8 cellular contexts compared by ENCODE assay signal in genomic region chr15:49155834-49156627, GRCh38. TPM values are rescaled to one million over a fixed set of nuclear protein-coding genes. Genes with fewer than 3 reads are reported as not detected.
DNase-seq lines count a peak whose midpoint lies in the region; ATAC-seq and TF ChIP-seq lines count a peak whose summit lies in the region.

No MANE protein-coding gene starts in this region.

- H3K9me3 Mint-ChIP-seq in CD8-positive, alpha-beta T cell, result no peaks in the 10 kb centered on the region
- no peaks in the 10 kb centered on the region for H3K9me3 Mint-ChIP-seq in neural crest cell

- DNase-seq in CD8-positive, alpha-beta T cell, result no peak
- DNase-seq in SK-N-MC (ENCODE audit: low read depth, low spot score) (no peak), epithelial cell of esophagus (ENCODE audit: low read depth) (peak; percentile 17), neural crest cell (ENCODE audit: low read depth, low spot score) (no peak), T1000 (lab: John Stamatoyannopoulos, UW) (no peak), superior temporal gyrus (ENCODE audit: extremely low spot score) (no peak)
- no peak for DNase-seq in effector CD4-positive, alpha-beta T cell

- peak overlapping the region; percentile 99 for H3K4me3 Mint-ChIP-seq in CD8-positive, alpha-beta T cell
- peak overlapping the region; percentile 99 for H3K4me3 Mint-ChIP-seq in neural crest cell

- no peaks in the 10 kb centered on the region for H3K27me3 ChIP-seq in CD8-positive, alpha-beta T cell (ENCODE audit: insufficient read depth, low read length)

- no peaks in the 10 kb centered on the region for H3K27me3 Mint-ChIP-seq in CD8-positive, alpha-beta T cell (ENCODE audit: low read depth)
- H3K27me3 Mint-ChIP-seq in neural crest cell (ENCODE audit: low read depth), result no peaks in the 10 kb centered on the region

- intact Hi-C loops in CD8-positive, alpha-beta T cell (cut with DNase I, micrococcal nuclease), result loop anchor here (1.0 to 10.0 kb wide), 13 partner anchors 14 to 1752 kb away; partner anchors contain the start of genes AP4E1 (in 2 of the 2), CEP152 (in 2 of the 2), EID1 (in 2 of the 2) and GALK2 (in 2 of the 2)

- peak overlapping the region; percentile 68 for H3K9ac ChIP-seq in SK-N-MC (ENCODE audit: insufficient read length)

- H3K36me3 Mint-ChIP-seq in CD8-positive, alpha-beta T cell, result peaks cover 10% of the 10 kb centered on the region
- no peaks in the 10 kb centered on the region for H3K36me3 Mint-ChIP-seq in neural crest cell (ENCODE audit: low read depth)

- peak overlapping the region; percentile 98 for H3K27ac Mint-ChIP-seq in CD8-positive, alpha-beta T cell
- H3K27ac Mint-ChIP-seq in neural crest cell (ENCODE audit: unreplicated experiment), result peak overlapping the region; percentile 93

- POLR2A ChIA-PET in CD8-positive, alpha-beta T cell (lab: Charles Lee), result interaction anchor here (0.7 to 2.9 kb wide), 12 partner anchors 12 to 1198 kb away, joined by 3 to 27 read pairs (median 5); partner anchors contain the start of genes CEP152, DTWD1, EID1 and FAM227B

- CTCF ChIA-PET in CD8-positive, alpha-beta T cell (lab: Charles Lee), result interaction anchor here (0.6 to 2.3 kb wide), 4 partner anchors 11 to 814 kb away, joined by 3 to 8 read pairs (median 4); partner anchors contain the start of gene GALK2

- no peaks in the 10 kb centered on the region for H3K9me3 ChIP-seq in CD8-positive, alpha-beta T cell (ENCODE audit: low read length)
- no peaks in the 10 kb centered on the region for H3K9me3 ChIP-seq in SK-N-MC (ENCODE audit: low read depth, low read length)

- H3K4me1 ChIP-seq in CD8-positive, alpha-beta T cell (ENCODE audit: insufficient read depth, low read length), result peaks cover 29% of the 10 kb centered on the region

- H3K4me3 ChIP-seq in CD8-positive, alpha-beta T cell (ENCODE audit: low read depth, low read length), result peak overlapping the region; percentile 83
- H3K4me3 ChIP-seq in SK-N-MC (peak overlapping the region; percentile 84), epithelial cell of esophagus (ENCODE audit: low read length) (peak overlapping the region; percentile 93)

- H3K4me1 Mint-ChIP-seq in CD8-positive, alpha-beta T cell (ENCODE audit: low read depth), result peaks cover 51% of the 10 kb centered on the region
- peaks cover 40% of the 10 kb centered on the region for H3K4me1 Mint-ChIP-seq in neural crest cell

- no peak for ATAC-seq in CD8-positive, alpha-beta T cell
- peak; percentile 23 for ATAC-seq in GM21737 (IDR thresholded peaks at IDR 0.05; ENCODE audit: unreplicated experiment)

- H3K36me3 ChIP-seq in CD8-positive, alpha-beta T cell (ENCODE audit: insufficient read depth, low read length), result no peaks in the 10 kb centered on the region
- H3K36me3 ChIP-seq in SK-N-MC (ENCODE audit: insufficient read depth, low read length), result peaks cover 5% of the 10 kb centered on the region; the same call in 1 of the 2 replicates

- H3K27ac ChIP-seq in CD8-positive, alpha-beta T cell (ENCODE audit: low read depth, low read length), result peak overlapping the region; percentile 83
- H3K27ac ChIP-seq in SK-N-MC, result no peak overlapping the region

- TF ChIP-seq CTCF in CD8-positive, alpha-beta T cell (IDR thresholded peaks at IDR 0.05), result no peak
- no peak for TF ChIP-seq CTCF in epithelial cell of esophagus (IDR thresholded peaks at IDR 0.05; ENCODE audit: insufficient read depth, low read depth, low read length, missing control alignments)
- no peak for TF ChIP-seq CTCF in neural crest cell (conservative IDR thresholded peaks at IDR 0.05)

RNA-seq across cellular contexts. Expression of gene COPS2, which starts 0.6 kb away (rescaled TPM):
- total RNA-seq in CD8-positive, alpha-beta T cell, result 100 to 1,000 TPM; 147 to 159 TPM
- 92.8 and 94.0 TPM in 2 replicates for total RNA-seq in neural crest cell

RNA-seq across cellular contexts. Expression of gene GALK2, which starts 14.0 kb away (rescaled TPM):
- 10 to 100 TPM in 1 of 2 experiments, 1 to 10 TPM in 1; 7.7 to 10.7 TPM for total RNA-seq in CD8-positive, alpha-beta T cell
- total RNA-seq in neural crest cell, result 21.3 and 21.7 TPM in 2 replicates
